Comparison of ENCODE assay signal across 28 cellular contexts in the genomic region with DNA sequence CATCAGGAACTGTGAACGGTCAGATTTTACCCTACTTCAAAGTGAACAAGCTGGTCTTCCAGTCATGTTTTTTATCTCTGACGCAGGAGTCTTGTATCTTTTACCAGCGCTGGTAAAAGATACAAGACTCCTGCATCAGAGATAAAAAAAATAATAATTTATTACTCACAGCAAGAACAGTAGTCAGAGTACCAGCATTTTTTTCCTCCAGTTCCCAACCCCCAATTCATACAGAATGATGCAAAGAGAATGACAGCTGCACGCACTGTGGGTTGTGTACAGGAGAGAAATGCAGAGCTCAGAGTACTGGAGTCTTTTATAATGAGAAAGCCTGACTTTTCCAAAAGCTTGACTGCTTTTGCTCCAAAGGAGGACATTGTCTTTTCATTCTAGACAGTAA. TPM values are rescaled to one million over a fixed set of nuclear protein-coding genes. Genes with fewer than 3 reads are reported as not detected.
DNase-seq lines count a peak whose midpoint lies in the region; ATAC-seq lines count a peak whose summit lies in the region.
"Had no signal": no experiment of that assay in that cellular context is flagged by ENCODE, and none has a peak within 500 bp of the region (broad histone marks: within the 10 kb centered on the region; RNA-seq: fewer than 3 reads in every experiment).

No MANE protein-coding gene starts in this region.

- H3K9ac ChIP-seq in neuronal stem cell (ENCODE audit: low read depth, low read length, poor library complexity) (no peak overlapping the region), GM23248 (no peak overlapping the region)

- no peak overlapping the region for H3K4me3 ChIP-seq in neuronal stem cell (ENCODE audit: low read length in 2 of 2)
- no peak overlapping the region for H3K4me3 ChIP-seq in GM23248
- H3K4me3 ChIP-seq: K562, lung, mucosa of descending colon, right atrium auricular region, SJSA1, thoracic aorta, uterus had no signal

- no peaks in the 10 kb centered on the region for H3K79me1 ChIP-seq in neuronal stem cell (ENCODE audit: low read depth, low read length)

- H3K4ac ChIP-seq in neuronal stem cell (ENCODE audit: low read length): no peak overlapping the region

- no peak for ATAC-seq in left lobe of liver
- ATAC-seq in HG03521 (IDR thresholded peaks at IDR 0.05; ENCODE audit: unreplicated experiment): no peak
- ATAC-seq: K562; mucosa of descending colon; stimulated activated naive CD8-positive, alpha-beta T cell treated with anti-CD3 and anti-CD28 coated beads, Interleukin-15, Interleukin-2, amounts not matched to agents 100 U/mL and 50 U/mL, for 24 hours; T-cell had no signal

- H3K79me2 ChIP-seq in GM23248 (ENCODE audit: insufficient read depth): no peaks in the 10 kb centered on the region

- H3K27ac ChIP-seq in neuronal stem cell (replicated peaks; ENCODE audit: low read length) (no peak overlapping the region), GM23248 (no peak overlapping the region)
- H3K27ac ChIP-seq: right atrium auricular region, SJSA1, thoracic aorta, uterus had no signal

- H3K18ac ChIP-seq in neuronal stem cell (ENCODE audit: low read length): no peak overlapping the region

- no peak overlapping the region for H3K23ac ChIP-seq in neuronal stem cell (ENCODE audit: low read depth, low read length, poor library complexity)

- H3K4me1 ChIP-seq in neuronal stem cell (ENCODE audit: control insufficient read depth in 2 of 2, insufficient read depth in 1 of 2, low read depth in 1 of 2, low read length in 2 of 2) (peaks cover 0 to 7% of the 10 kb centered on the region in 2 donors), GM23248 (ENCODE audit: insufficient read depth) (no peaks in the 10 kb centered on the region)
- H3K4me1 ChIP-seq: right atrium auricular region, SJSA1, uterus had no signal

- H3K9me3 ChIP-seq in neuronal stem cell (replicated peaks in 1 of 2; ENCODE audit: control insufficient read depth in 2 of 2, insufficient read depth in 1 of 2, low read depth in 1 of 2, low read length in 2 of 2) (no peaks in the 10 kb centered on the region), GM23248 (ENCODE audit: low read depth) (no peaks in the 10 kb centered on the region)
- H3K9me3 ChIP-seq: mucosa of descending colon, right atrium auricular region, SJSA1, thoracic aorta, uterus had no signal

- H3K27me3 ChIP-seq in neuronal stem cell (ENCODE audit: control insufficient read depth in 3 of 3, insufficient read depth in 3 of 3, low read depth in 1 of 3, low read length in 3 of 3) (no peaks in the 10 kb centered on the region), GM23248 (replicated peaks; ENCODE audit: insufficient read depth) (peaks cover 18% of the 10 kb centered on the region; the same call in 1 of the 2 replicates)
- H3K27me3 ChIP-seq: right atrium auricular region, SJSA1, uterus had no signal

- no peaks in the 10 kb centered on the region for H4K20me1 ChIP-seq in GM23248 (ENCODE audit: insufficient read depth)

- no peak overlapping the region for H4K8ac ChIP-seq in neuronal stem cell (ENCODE audit: low read depth, low read length)

- DNase-seq in DMS53 treated with DMSO at 0.1 percent for 48 hours (lab: John Stamatoyannopoulos, UW; ENCODE audit: unreplicated experiment) (peak; percentile 47), NCI-H146 treated with DMSO at 0.1 percent for 48 hours (lab: John Stamatoyannopoulos, UW; ENCODE audit: unreplicated experiment) (peak; percentile 57), amniotic epithelial cell (ENCODE audit: low read depth) (peak; percentile 81), neuronal stem cell (ENCODE audit: low spot score) (no peak), left lobe of liver (ENCODE audit: low spot score) (no peak), GM23248 (no peak)
- DNase-seq: ACHN; activated B cell treated with CpG ODN at 0.5 μM for 24 hours; activated CD4-positive, alpha-beta T cell treated with anti-CD3 and anti-CD28 coated beads, Interleukin-2, amount 50 U/mL, for 1 hour; activated effector memory CD4-positive, alpha-beta T cell treated with anti-CD3 and anti-CD28 coated beads, Interleukin-2, amount 50 U/mL, for 16 hours; activated T-cell treated with anti-CD3 and anti-CD28 coated beads, Interleukin-2, amount 50 U/mL, for 24 hours; aorta; CD8-positive, alpha-beta memory T cell; EL; HFFc6; mucosa of descending colon; NCI-H526 treated with DMSO at 0.1 percent for 48 hours; RPMI8226; stimulated activated CD4-positive, alpha-beta T cell treated with anti-CD3 and anti-CD28 coated beads, Interleukin-1b, Interleukin-23, amount 100 ng/mL, for 48 hours; stimulated activated naive CD8-positive, alpha-beta T cell treated with anti-CD3 and anti-CD28 coated beads, Interleukin-15, Interleukin-2, amounts not matched to agents 100 U/mL and 50 U/mL, for 24 hours; T-cell; uterus had no signal

- no peak overlapping the region for H2BK15ac ChIP-seq in neuronal stem cell (ENCODE audit: low read length)

- no peak overlapping the region for H4K91ac ChIP-seq in neuronal stem cell (ENCODE audit: low read depth, low read length, poor library complexity)

- no peak overlapping the region for H2BK12ac ChIP-seq in neuronal stem cell (ENCODE audit: low read length)

- no peak overlapping the region for H2AK5ac ChIP-seq in neuronal stem cell (ENCODE audit: low read depth, low read length)

- no peaks in the 10 kb centered on the region for H3K36me3 ChIP-seq in neuronal stem cell (replicated peaks in 1 of 2; ENCODE audit: control insufficient read depth in 2 of 2, insufficient read depth in 2 of 2, low read length in 2 of 2)
- H3K36me3 ChIP-seq in GM23248 (ENCODE audit: low read depth): no peaks in the 10 kb centered on the region
- H3K36me3 ChIP-seq: right atrium auricular region, SJSA1, thoracic aorta, uterus had no signal

- no peaks in the 10 kb centered on the region for H3F3A ChIP-seq in GM23248 (ENCODE audit: insufficient read depth)

- in situ Hi-C loops in GM23248 (cut with MboI): no loop called here

- no peak overlapping the region for H2BK120ac ChIP-seq in neuronal stem cell (ENCODE audit: low read depth, low read length)

- no peaks in the 10 kb centered on the region for H3K9me2 ChIP-seq in GM23248 (ENCODE audit: insufficient read depth)

- H3K4me2 ChIP-seq in neuronal stem cell (ENCODE audit: insufficient read depth, low read length, poor library complexity, severe bottlenecking): no peak overlapping the region
- no peak overlapping the region for H3K4me2 ChIP-seq in GM23248 (ENCODE audit: unreplicated experiment)

- no peak overlapping the region for H3K14ac ChIP-seq in neuronal stem cell (ENCODE audit: low read length)

- H2BK5ac ChIP-seq in neuronal stem cell (ENCODE audit: low read length): no peak overlapping the region

- peak overlapping the region; percentile 63 for H2AFZ ChIP-seq in neuronal stem cell (ENCODE audit: low read length)
- no peak overlapping the region for H2AFZ ChIP-seq in GM23248

- no CpG with 5 or more reads among the region's 4 CpGs for WGBS in neuronal stem cell (ENCODE audit: extremely low coverage in 2 of 2, insufficient read length in 2 of 2, insufficient replicate concordance in 1 of 2), 2 donors
- WGBS in GM23248 (ENCODE audit: low coverage in 1 of 2, low lambda C conversion rate in 2 of 2, missing lambda C conversion rate in 2 of 2), 2 experiments: 64 to 71% methylated on average over 4 of the region's 4 CpGs

RNA-seq across cellular contexts. Expression of a gene that starts 14.2 kb away (rescaled TPM):
- 13.0 TPM for polyA plus RNA-seq in neuronal stem cell (2013, experiment 1 of 2)
- polyA plus RNA-seq in neuronal stem cell (2013, experiment 2 of 2): 13.9 TPM
- 8.0 TPM for total RNA-seq in left lobe of liver
- 25.7 and 35.0 TPM in 2 replicates for total RNA-seq in GM23248 (2014; rRNA removed; shearing (Covaris generic))
- polyA plus RNA-seq in GM23248 (2016; fragmentation: Nextera tagmentation; extraction: Ambion mirVana): 16.3 and 17.8 TPM in 2 replicates

Comparison
In these comparisons a context has a peak if more than half of its experiments do, and no peak if none do; other contexts are left out.
1. DNase-seq: peak in DMS53 treated with DMSO at 0.1 percent for 48 hours (single experiment), NCI-H146 treated with DMSO at 0.1 percent for 48 hours (single experiment) and amniotic epithelial cell (single experiment); none in neuronal stem cell (single experiment), left lobe of liver (single experiment) and GM23248 (single experiment).